In genomic region chr12:94073441-94074051, GRCh38 we compare ENCODE assay signal across 1 cellular context.
TF ChIP-seq lines count a peak whose summit lies in the region.

No MANE protein-coding gene starts in this region.

TF ChIP-seq in IMR-90, 13 proteins besides CTCF, POLR2A, EP300 and RAD21:
- TF ChIP-seq, protein P1, sequence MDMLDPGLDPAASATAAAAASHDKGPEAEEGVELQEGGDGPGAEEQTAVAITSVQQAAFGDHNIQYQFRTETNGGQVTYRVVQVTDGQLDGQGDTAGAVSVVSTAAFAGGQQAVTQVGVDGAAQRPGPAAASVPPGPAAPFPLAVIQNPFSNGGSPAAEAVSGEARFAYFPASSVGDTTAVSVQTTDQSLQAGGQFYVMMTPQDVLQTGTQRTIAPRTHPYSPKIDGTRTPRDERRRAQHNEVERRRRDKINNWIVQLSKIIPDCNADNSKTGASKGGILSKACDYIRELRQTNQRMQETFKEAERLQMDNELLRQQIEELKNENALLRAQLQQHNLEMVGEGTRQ (IDR thresholded peaks at IDR 0.05; ENCODE audit: low read depth, low read length): no peak
- TF ChIP-seq NFE2L2 (IDR thresholded peaks at IDR 0.05; ENCODE audit: low read depth, low read length) (no peak), CHD1 (IDR thresholded peaks at IDR 0.05; ENCODE audit: low read depth, low read length) (no peak), RCOR1 (IDR thresholded peaks at IDR 0.05; ENCODE audit: insufficient replicate concordance, low read length) (no peak), FOS (IDR thresholded peaks at IDR 0.05; ENCODE audit: low read depth, low read length) (no peak), ELK1 (IDR thresholded peaks at IDR 0.05; ENCODE audit: borderline replicate concordance, low read depth, low read length) (no peak), RFX5 (IDR thresholded peaks at IDR 0.05; ENCODE audit: low read depth, low read length) (no peak), BHLHE40 (IDR thresholded peaks at IDR 0.05; ENCODE audit: low read depth, low read length) (no peak)
TF ChIP-seq in IMR-90: peak in this region for 0.
